ENCODE assay signal across 8 cellular contexts in the genomic region with DNA sequence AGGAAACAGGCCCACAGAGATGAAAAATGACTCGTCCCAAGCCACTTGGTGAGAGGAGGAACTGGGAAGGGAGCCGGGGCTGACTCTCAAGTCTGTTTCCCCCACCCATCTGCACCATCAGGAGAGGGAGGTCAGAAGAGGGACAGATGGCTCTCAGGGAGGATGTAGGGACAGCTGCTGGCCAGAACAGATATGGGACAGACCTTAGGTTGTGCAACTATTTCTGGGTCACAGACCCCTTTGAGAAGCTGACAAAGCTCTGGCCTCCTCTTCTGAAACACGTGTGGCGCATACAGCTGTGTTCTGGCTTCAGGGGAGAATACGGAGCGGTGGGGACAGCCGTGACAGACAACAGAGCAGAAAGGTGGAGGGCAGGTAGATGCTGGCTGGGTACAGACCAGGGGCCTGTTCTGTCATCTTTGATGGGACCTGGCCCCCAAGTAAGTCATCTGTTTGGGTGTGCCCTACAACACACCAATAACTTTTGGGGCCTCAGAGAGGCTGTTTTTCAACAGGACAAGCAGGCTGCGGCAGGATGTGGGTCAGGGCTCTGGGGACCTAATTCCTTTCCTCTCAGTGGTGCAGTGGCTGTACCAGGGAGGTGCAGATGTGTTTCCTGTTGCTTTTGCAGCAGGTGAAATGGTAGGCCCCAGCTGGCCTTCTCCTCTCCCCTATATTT. TPM values are rescaled to one million over a fixed set of nuclear protein-coding genes. Genes with fewer than 3 reads are reported as not detected.
DNase-seq lines count a peak whose midpoint lies in the region; ATAC-seq, FAIRE-seq and TF ChIP-seq lines count a peak whose summit lies in the region.

No MANE protein-coding gene starts in this region.

- H2AFZ ChIP-seq in HepG2 (ENCODE audit: low read length) (no peak overlapping the region), Loucy (ENCODE audit: low read length) (no peak overlapping the region)

- H3K4me3 ChIP-seq in right lobe of liver (no peak overlapping the region), HepG2 (replicated peaks in 1 of 3; ENCODE audit: insufficient read depth in 1 of 3, low read depth in 2 of 3, low read length in 3 of 3) (no peak overlapping the region), Loucy (ENCODE audit: low read length, poor library complexity, severe bottlenecking) (peak overlapping the region; percentile 69), pancreas (no peak overlapping the region)

- H3K9ac ChIP-seq in HepG2 (ENCODE audit: insufficient read depth, low read depth, low read length): no peak overlapping the region
- peak overlapping the region; percentile 88 for H3K9ac ChIP-seq in Loucy (ENCODE audit: low read depth, low read length, poor library complexity, severe bottlenecking)

- CTCF ChIA-PET in HepG2 (lab: Yijun Ruan, JAX; ENCODE audit: low intra/inter-chr PET ratio, low total read pairs): interaction anchor here (2.7 to 3.4 kb wide), 3 partner anchors 34 to 130 kb away, joined by 22 to 51 read pairs (median 22); no protein-coding TSS in a partner anchor

- H3K9me3 ChIP-seq in right lobe of liver (no peaks in the 10 kb centered on the region), HepG2 (ENCODE audit: low read length) (no peaks in the 10 kb centered on the region), Loucy (ENCODE audit: insufficient read depth, low read depth, low read length) (no peaks in the 10 kb centered on the region), pancreas (no peaks in the 10 kb centered on the region)

- H4K20me1 ChIP-seq in HepG2 (ENCODE audit: insufficient read depth, low read length) (no peaks in the 10 kb centered on the region), Loucy (ENCODE audit: insufficient read depth, low read length, poor library complexity, severe bottlenecking) (no peaks in the 10 kb centered on the region)

- no peaks in the 10 kb centered on the region for H3K36me3 ChIP-seq in right lobe of liver
- H3K36me3 ChIP-seq in HepG2 (replicated peaks in 1 of 2; ENCODE audit: control insufficient read depth in 1 of 2, insufficient read depth in 2 of 2, low read length in 2 of 2): no peaks in the 10 kb centered on the region; a peak in 1 of 5 replicates
- H3K36me3 ChIP-seq in Loucy (ENCODE audit: insufficient read depth, low read length): no peaks in the 10 kb centered on the region
- no peaks in the 10 kb centered on the region for H3K36me3 ChIP-seq in pancreas

- H3K27ac ChIP-seq in right lobe of liver (no peak overlapping the region), HepG2 (ENCODE audit: extremely low read length, insufficient read depth, low read length) (no peak overlapping the region), pancreas (no peak overlapping the region)

- TF ChIP-seq EP300 in HepG2 (IDR thresholded peaks at IDR 0.05; ENCODE audit: low read depth in 2 of 2, low read length in 2 of 2) (no peak), HepG2 (CRISPR knock-in tag; IDR thresholded peaks at IDR 0.05; ENCODE audit: borderline replicate concordance) (no peak)

- TF ChIP-seq RAD21 in HepG2 (CRISPR knock-in tag; IDR thresholded peaks at IDR 0.05): no peak

- H3K4me1 ChIP-seq in right lobe of liver (peaks cover 0 to 10% (median 0%) of the 10 kb centered on the region in 4 donors), HepG2 (ENCODE audit: insufficient read depth, low read length) (no peaks in the 10 kb centered on the region), Loucy (ENCODE audit: insufficient read depth, low read length, poor library complexity, severe bottlenecking) (peaks cover 91% of the 10 kb centered on the region), pancreas (peaks cover 0 to 4% (median 0%) of the 10 kb centered on the region in 3 donors)

- 28% methylated on average over 6 of the region's 8 CpGs for WGBS in right lobe of liver (ENCODE audit: insufficient coverage, low coverage, low lambda C conversion rate, missing lambda C conversion rate)
- 89% methylated on average over 7 of the region's 8 CpGs for WGBS in HepG2 (ENCODE audit: low lambda C conversion rate)
- WGBS in pancreas, 2 donors: 79 to 83% methylated on average over 8 of the region's 8 CpGs

- H3K79me2 ChIP-seq in HepG2 (ENCODE audit: insufficient read depth, low read length): no peaks in the 10 kb centered on the region
- H3K79me2 ChIP-seq in Loucy (ENCODE audit: insufficient read depth, low read length): peaks cover 15% of the 10 kb centered on the region; the same call in 1 of the 2 replicates

- intact Hi-C loops in right lobe of liver (cut with DNase I): loop anchor here in 1 of 2 donors (10.0 kb wide), 1 partner anchor 78 kb away; no protein-coding TSS in a partner anchor
- intact Hi-C loops in HepG2 (cut with micrococcal nuclease; ENCODE audit: unreplicated experiment): no loop called here
- intact Hi-C loops in pancreas (cut with DNase I): no loop called here
- intact Hi-C loops in posterior vena cava (cut with DNase I): loop anchor here in 1 of 2 donors (5.0 kb wide), 1 partner anchor 35 kb away; no protein-coding TSS in a partner anchor

- no peak for FAIRE-seq in HepG2 (lab: Jason Lieb, UNC)
- no peak for FAIRE-seq in pancreas (lab: Jason Lieb, UNC)

- POLR2A ChIA-PET in HepG2 (lab: Yijun Ruan, JAX): interaction anchor here (0.5 kb wide), 1 partner anchor 24 kb away, joined by 5 read pairs; no protein-coding TSS in a partner anchor

- BruUV-seq in HepG2 (replicated peaks; lab: Mats Ljungman, UMichigan): no TSS peak

- TF ChIP-seq POLR2A in right lobe of liver (IDR thresholded peaks at IDR 0.05) (no peak), HepG2 (IDR thresholded peaks at IDR 0.05; ENCODE audit: insufficient read depth in 1 of 2, low read depth in 2 of 2, low read length in 2 of 2) (no peak)

- H3K4me2 ChIP-seq in HepG2 (ENCODE audit: low read depth, low read length) (no peak overlapping the region), Loucy (ENCODE audit: low read depth, low read length, poor library complexity, severe bottlenecking) (peak overlapping the region; percentile 98)

- TF ChIP-seq CTCF in right lobe of liver (IDR thresholded peaks at IDR 0.05) (no peak), HepG2 (CRISPR knock-in tag; IDR thresholded peaks at IDR 0.05) (no peak), Loucy (conservative IDR thresholded peaks at IDR 0.05; ENCODE audit: low read length) (no peak), pancreas (IDR thresholded peaks at IDR 0.05) (no peak)

- H3K27me3 ChIP-seq in right lobe of liver (no peaks in the 10 kb centered on the region), HepG2 (ENCODE audit: control insufficient read depth in 1 of 2, insufficient read depth in 2 of 2, low read length in 2 of 2) (no peaks in the 10 kb centered on the region), Loucy (ENCODE audit: insufficient read depth, low read length, poor library complexity, severe bottlenecking) (no peaks in the 10 kb centered on the region), pancreas (no peaks in the 10 kb centered on the region)

- DNase-seq in right lobe of liver: no peak
- DNase-seq in HepG2 (ENCODE audit: low spot score): no peak
- DNase-seq in activated T-helper 1 cell treated with Interleukin-2 at 50 U/mL for 16 hours (ENCODE audit: low read depth): peak; percentile 75
- peak; percentile 79 for DNase-seq in myocyte (ENCODE audit: low read depth)
- DNase-seq in pancreas: no peak
- DNase-seq in posterior vena cava (ENCODE audit: low spot score): no peak

- ATAC-seq in right lobe of liver (peak; percentile 8 to 35 (median 18)), HepG2 (no peak), pancreas (no peak), SK-N-SH treated with all-trans-retinoic acid at 6 μM for 48 hours (no peak)

- peaks cover 31% of the 10 kb centered on the region for H3F3A ChIP-seq in Loucy (ENCODE audit: low read depth)

- in situ Hi-C loops in HepG2 (cut with HindIII; ENCODE audit: extremely low pct_ligation_motif_present, low pct_unique_long_range_greater_than_20kb): loop anchor here (5.0 kb wide), 1 partner anchor 75 kb away; no protein-coding TSS in a partner anchor

- H3K9me2 ChIP-seq in Loucy (replicated peaks; ENCODE audit: low read depth, low read length): no peaks in the 10 kb centered on the region

RNA-seq across cellular contexts. Expression of gene SH3BGRL3, which starts 7.3 kb away (rescaled TPM):
- total RNA-seq in right lobe of liver: 10 to 100 TPM; 26.3 to 61.8 (median 34.9) TPM
- 12.2 and 13.4 TPM in 2 replicates for total RNA-seq in HepG2 (2016; rRNA removed; fragmentation: Illumina TruSeq; extraction: Trizol)
- 14.0 and 29.7 TPM in 2 replicates for total RNA-seq in HepG2 (2016; cell fraction: cytosol; rRNA removed; fragmentation: Illumina TruSeq; extraction: Trizol; ENCODE audit: low read depth)
- total RNA-seq in HepG2 (2016; cell fraction: insoluble cytoplasmic fraction; rRNA removed; fragmentation: Illumina TruSeq; extraction: Trizol): 11.6 and 11.8 TPM in 2 replicates
- total RNA-seq in HepG2 (2016; cell fraction: membrane; rRNA removed; fragmentation: Illumina TruSeq; extraction: Trizol): 15.8 and 28.5 TPM in 2 replicates
- total RNA-seq in HepG2 (2016; cell fraction: nucleus; rRNA removed; fragmentation: Illumina TruSeq; extraction: Trizol): 5.2 and 6.0 TPM in 2 replicates
- 11.4 and 11.5 TPM in 2 replicates for polyA plus RNA-seq in HepG2 (2011; rRNA removed)
- polyA plus RNA-seq in HepG2 (2011; cell fraction: cytosol; rRNA removed): 10.4 and 12.2 TPM in 2 replicates
- polyA plus RNA-seq in HepG2 (2011; cell fraction: nucleus; rRNA removed): 7.5 and 8.3 TPM in 2 replicates
- 12.3 and 13.0 TPM in 2 replicates for polyA plus RNA-seq in HepG2 (2012)
- polyA plus RNA-seq in HepG2 (2016; cell fraction: cytosol; fragmentation: Illumina TruSeq; extraction: Trizol; ENCODE audit: low read depth): 64.3 and 100 TPM in 2 replicates
- 24.8 and 47.8 TPM in 2 replicates for polyA plus RNA-seq in HepG2 (2016; cell fraction: insoluble cytoplasmic fraction; fragmentation: Illumina TruSeq; extraction: Trizol; ENCODE audit: low read depth)
- polyA plus RNA-seq in HepG2 (2016; cell fraction: membrane; fragmentation: Illumina TruSeq; extraction: Trizol; ENCODE audit: low read depth): 72.1 and 88.4 TPM in 2 replicates
- polyA plus RNA-seq in HepG2 (2016; cell fraction: nucleus; fragmentation: Illumina TruSeq; extraction: Trizol; ENCODE audit: insufficient read depth, low read depth): 16.4 and 20.4 TPM in 2 replicates
- polyA minus RNA-seq in HepG2 (2011; rRNA and poly(A)+ RNA removed; ENCODE audit: low replicate concordance): 26.8 and 67.6 TPM in 2 replicates
- polyA minus RNA-seq in HepG2 (2011; cell fraction: cytosol; rRNA and poly(A)+ RNA removed): 8.1 and 10.8 TPM in 2 replicates
- 8.5 and 9.8 TPM in 2 replicates for polyA minus RNA-seq in HepG2 (2011; cell fraction: nucleus; rRNA and poly(A)+ RNA removed)
- 49.0 and 51.4 TPM in 2 replicates for total RNA-seq in myocyte
- 449 TPM for polyA plus RNA-seq in myocyte (2012)
- total RNA-seq in pancreas: 10 to 100 TPM; 29.1 to 84.2 (median 48.8) TPM
- 100 to 1,000 TPM in 1 of 2 donors, 10 to 100 TPM in 1; 61.0 to 109 TPM for polyA plus RNA-seq in pancreas
- total RNA-seq in posterior vena cava: 100 to 1,000 TPM; 163 to 190 TPM

RNA-seq across cellular contexts. Expression of gene UBXN11, which starts 19.3 kb away (rescaled TPM):
- total RNA-seq in right lobe of liver (10 to 100 TPM in 1 of 6 experiments, 1 to 10 TPM in 5; 4.3 to 11.3 (median 7.0) TPM), HepG2 (2016; rRNA removed; fragmentation: Illumina TruSeq; extraction: Trizol) (3.2 and 9.3 TPM in 2 replicates), myocyte (4.2 and 4.5 TPM in 2 replicates), pancreas (10 to 100 TPM in 4 of 6 donors, 1 to 10 TPM in 2; 8.7 to 15.9 (median 11.5) TPM), posterior vena cava (10 to 100 TPM; 12.2 to 17.1 TPM)
- total RNA-seq in HepG2 (2016; cell fraction: cytosol; rRNA removed; fragmentation: Illumina TruSeq; extraction: Trizol; ENCODE audit: low read depth): 4.9 and 5.3 TPM in 2 replicates
- 3.0 and 8.5 TPM in 2 replicates for total RNA-seq in HepG2 (2016; cell fraction: insoluble cytoplasmic fraction; rRNA removed; fragmentation: Illumina TruSeq; extraction: Trizol)
- total RNA-seq in HepG2 (2016; cell fraction: membrane; rRNA removed; fragmentation: Illumina TruSeq; extraction: Trizol): 4.4 and 5.7 TPM in 2 replicates
- 15.9 and 19.3 TPM in 2 replicates for total RNA-seq in HepG2 (2016; cell fraction: nucleus; rRNA removed; fragmentation: Illumina TruSeq; extraction: Trizol)
- polyA plus RNA-seq in HepG2 (2011; rRNA removed) (10.3 and 10.4 TPM in 2 replicates), pancreas (10 to 100 TPM; 44.0 to 61.6 TPM)
- 3.0 and 5.8 TPM in 2 replicates for polyA plus RNA-seq in HepG2 (2011; cell fraction: cytosol; rRNA removed)
- 81.6 and 111 TPM in 2 replicates for polyA plus RNA-seq in HepG2 (2011; cell fraction: nucleus; rRNA removed)
- 4.8 and 5.2 TPM in 2 replicates for polyA plus RNA-seq in HepG2 (2012)
- 7.2 and 9.0 TPM in 2 replicates for polyA plus RNA-seq in HepG2 (2016; cell fraction: cytosol; fragmentation: Illumina TruSeq; extraction: Trizol; ENCODE audit: low read depth)
- polyA plus RNA-seq in HepG2 (2016; cell fraction: insoluble cytoplasmic fraction; fragmentation: Illumina TruSeq; extraction: Trizol; ENCODE audit: low read depth): 6.4 and 8.0 TPM in 2 replicates
- 8.8 and 9.0 TPM in 2 replicates for polyA plus RNA-seq in HepG2 (2016; cell fraction: membrane; fragmentation: Illumina TruSeq; extraction: Trizol; ENCODE audit: low read depth)
- polyA plus RNA-seq in HepG2 (2016; cell fraction: nucleus; fragmentation: Illumina TruSeq; extraction: Trizol; ENCODE audit: insufficient read depth, low read depth): 64.2 and 68.2 TPM in 2 replicates
- 4.3 and 43.2 TPM in 2 replicates for polyA minus RNA-seq in HepG2 (2011; rRNA and poly(A)+ RNA removed; ENCODE audit: low replicate concordance)
- 1.2 and 2.0 TPM in 2 replicates for polyA minus RNA-seq in HepG2 (2011; cell fraction: cytosol; rRNA and poly(A)+ RNA removed)
- 8.6 and 11.5 TPM in 2 replicates for polyA minus RNA-seq in HepG2 (2011; cell fraction: nucleus; rRNA and poly(A)+ RNA removed)
- polyA plus RNA-seq in myocyte (2012): 17.5 TPM

RNA-seq across cellular contexts. Expression of gene CD52, which starts 30.6 kb away (rescaled TPM):
- total RNA-seq in right lobe of liver (10 to 100 TPM in 2 of 6 experiments, 1 to 10 TPM in 4; 2.8 to 17.6 (median 8.5) TPM), HepG2 (2016; rRNA removed; fragmentation: Illumina TruSeq; extraction: Trizol) (not detected in 2 replicates), myocyte (not detected in 2 replicates), pancreas (10 to 100 TPM in 1 of 6 donors, 1 to 10 TPM in 4, under 1 TPM in 1; 0.98 to 13.0 (median 2.5) TPM), posterior vena cava (10 to 100 TPM in 1 of 2 donors, 1 to 10 TPM in 1; 7.0 to 16.1 TPM)
- not detected in 2 replicates for total RNA-seq in HepG2 (2016; cell fraction: cytosol; rRNA removed; fragmentation: Illumina TruSeq; extraction: Trizol; ENCODE audit: low read depth)
- total RNA-seq in HepG2 (2016; cell fraction: insoluble cytoplasmic fraction; rRNA removed; fragmentation: Illumina TruSeq; extraction: Trizol): not detected in 2 replicates
- total RNA-seq in HepG2 (2016; cell fraction: membrane; rRNA removed; fragmentation: Illumina TruSeq; extraction: Trizol): not detected in 2 replicates
- not detected in 2 replicates for total RNA-seq in HepG2 (2016; cell fraction: nucleus; rRNA removed; fragmentation: Illumina TruSeq; extraction: Trizol)
- polyA plus RNA-seq in HepG2 (2011; rRNA removed) (0.32 and 0.93 TPM in 2 replicates), pancreas (1 to 10 TPM; 4.0 to 4.3 TPM)
- polyA plus RNA-seq in HepG2 (2011; cell fraction: cytosol; rRNA removed): 0.81 TPM in 2 replicates
- polyA plus RNA-seq in HepG2 (2011; cell fraction: nucleus; rRNA removed): not detected in 2 replicates
- polyA plus RNA-seq in HepG2 (2012): not detected in 2 replicates
- polyA plus RNA-seq in HepG2 (2016; cell fraction: cytosol; fragmentation: Illumina TruSeq; extraction: Trizol; ENCODE audit: low read depth): not detected in 2 replicates
- not detected in 2 replicates for polyA plus RNA-seq in HepG2 (2016; cell fraction: insoluble cytoplasmic fraction; fragmentation: Illumina TruSeq; extraction: Trizol; ENCODE audit: low read depth)
- polyA plus RNA-seq in HepG2 (2016; cell fraction: membrane; fragmentation: Illumina TruSeq; extraction: Trizol; ENCODE audit: low read depth): not detected in 2 replicates
- polyA plus RNA-seq in HepG2 (2016; cell fraction: nucleus; fragmentation: Illumina TruSeq; extraction: Trizol; ENCODE audit: insufficient read depth, low read depth): not detected in 2 replicates
- polyA minus RNA-seq in HepG2 (2011; rRNA and poly(A)+ RNA removed; ENCODE audit: low replicate concordance): 0.44 and 1.2 TPM in 2 replicates
- polyA minus RNA-seq in HepG2 (2011; cell fraction: cytosol; rRNA and poly(A)+ RNA removed): not detected in 2 replicates
- not detected in 2 replicates for polyA minus RNA-seq in HepG2 (2011; cell fraction: nucleus; rRNA and poly(A)+ RNA removed)
- 0.68 TPM for polyA plus RNA-seq in myocyte (2012)

RNA-seq across cellular contexts. Expression of gene CEP85, which starts 53.2 kb away (rescaled TPM):
- total RNA-seq in right lobe of liver (1 to 10 TPM; 5.2 to 7.8 (median 5.8) TPM), HepG2 (2016; rRNA removed; fragmentation: Illumina TruSeq; extraction: Trizol) (22.4 and 26.7 TPM in 2 replicates), myocyte (13.0 and 22.6 TPM in 2 replicates), pancreas (1 to 10 TPM; 2.7 to 6.6 (median 3.7) TPM), posterior vena cava (1 to 10 TPM; 2.8 to 3.7 TPM)
- 15.6 and 16.7 TPM in 2 replicates for total RNA-seq in HepG2 (2016; cell fraction: cytosol; rRNA removed; fragmentation: Illumina TruSeq; extraction: Trizol; ENCODE audit: low read depth)
- total RNA-seq in HepG2 (2016; cell fraction: insoluble cytoplasmic fraction; rRNA removed; fragmentation: Illumina TruSeq; extraction: Trizol): 22.3 and 26.3 TPM in 2 replicates
- 10.6 and 12.9 TPM in 2 replicates for total RNA-seq in HepG2 (2016; cell fraction: membrane; rRNA removed; fragmentation: Illumina TruSeq; extraction: Trizol)
- total RNA-seq in HepG2 (2016; cell fraction: nucleus; rRNA removed; fragmentation: Illumina TruSeq; extraction: Trizol): 27.6 and 32.8 TPM in 2 replicates
- polyA plus RNA-seq in HepG2 (2011; rRNA removed) (16.1 and 16.9 TPM in 2 replicates), pancreas (1 to 10 TPM; 2.9 to 5.6 TPM)
- polyA plus RNA-seq in HepG2 (2011; cell fraction: cytosol; rRNA removed): 11.2 and 11.4 TPM in 2 replicates
- polyA plus RNA-seq in HepG2 (2011; cell fraction: nucleus; rRNA removed): 40.1 and 42.3 TPM in 2 replicates
- 8.8 and 10.7 TPM in 2 replicates for polyA plus RNA-seq in HepG2 (2012)
- polyA plus RNA-seq in HepG2 (2016; cell fraction: cytosol; fragmentation: Illumina TruSeq; extraction: Trizol; ENCODE audit: low read depth): 0.88 and 0.92 TPM in 2 replicates
- 16.4 and 17.2 TPM in 2 replicates for polyA plus RNA-seq in HepG2 (2016; cell fraction: insoluble cytoplasmic fraction; fragmentation: Illumina TruSeq; extraction: Trizol; ENCODE audit: low read depth)
- 2.2 and 2.6 TPM in 2 replicates for polyA plus RNA-seq in HepG2 (2016; cell fraction: membrane; fragmentation: Illumina TruSeq; extraction: Trizol; ENCODE audit: low read depth)
- polyA plus RNA-seq in HepG2 (2016; cell fraction: nucleus; fragmentation: Illumina TruSeq; extraction: Trizol; ENCODE audit: insufficient read depth, low read depth): 49.8 and 50.1 TPM in 2 replicates
- 19.0 and 44.1 TPM in 2 replicates for polyA minus RNA-seq in HepG2 (2011; rRNA and poly(A)+ RNA removed; ENCODE audit: low replicate concordance)
- polyA minus RNA-seq in HepG2 (2011; cell fraction: cytosol; rRNA and poly(A)+ RNA removed): 8.7 and 9.0 TPM in 2 replicates
- 24.2 and 25.1 TPM in 2 replicates for polyA minus RNA-seq in HepG2 (2011; cell fraction: nucleus; rRNA and poly(A)+ RNA removed)
- 13.8 TPM for polyA plus RNA-seq in myocyte (2012)

Comparison
In these comparisons a context has a peak if more than half of its experiments do, and no peak if none do; other contexts are left out.
1. ATAC-seq: peak in right lobe of liver (4 of 4); none in HepG2 (single experiment), pancreas (0 of 4) and SK-N-SH treated with all-trans-retinoic acid at 6 μM for 48 hours (single experiment).
2. DNase-seq: peak in activated T-helper 1 cell treated with Interleukin-2 at 50 U/mL for 16 hours (single experiment) and myocyte (single experiment); none in right lobe of liver (0 of 3), HepG2 (single experiment), pancreas (0 of 6) and posterior vena cava (single experiment).